ENCODE assay signal across 13 cellular contexts in the genomic region with DNA sequence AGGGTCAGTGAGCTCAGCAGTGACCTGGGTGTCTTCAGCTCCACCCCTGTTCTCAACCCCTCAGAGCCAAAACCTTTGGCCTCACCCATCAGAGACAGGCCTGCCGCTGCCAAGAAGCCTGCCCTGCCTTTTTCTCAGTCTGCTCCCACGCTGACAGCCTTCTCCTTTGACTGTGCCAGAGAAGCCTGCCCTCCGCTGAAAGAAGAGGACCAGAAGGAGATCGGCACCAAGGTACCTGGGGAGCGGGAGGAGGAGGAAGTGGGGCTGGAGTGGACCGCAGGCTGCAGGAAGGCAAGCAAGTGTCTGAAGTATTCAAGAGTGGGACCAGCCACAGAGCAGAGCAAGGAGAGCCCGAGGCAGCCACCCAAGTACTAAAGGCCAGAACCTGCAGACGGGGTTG. TPM values are rescaled to one million over a fixed set of nuclear protein-coding genes. Genes with fewer than 3 reads are reported as not detected.
DNase-seq lines count a peak whose midpoint lies in the region; ATAC-seq and TF ChIP-seq lines count a peak whose summit lies in the region.
"Had no signal": no experiment of that assay in that cellular context is flagged by ENCODE, and none has a peak within 500 bp of the region (broad histone marks: within the 10 kb centered on the region; RNA-seq: fewer than 3 reads in every experiment).

No MANE protein-coding gene starts in this region.

- H3K4me3 ChIP-seq in lower lobe of right lung, result no peak overlapping the region

- H3K36me3 Mint-ChIP-seq in activated T-cell treated with anti-CD3 and anti-CD28 coated beads, Interleukin-2, amount 50 U/mL, for 72 hours (ENCODE audit: insufficient read depth in 2 of 2), result no peaks in the 10 kb centered on the region

- H3K27ac Mint-ChIP-seq in activated T-cell treated with anti-CD3 and anti-CD28 coated beads, Interleukin-2, amount 50 U/mL, for 72 hours, result peak overlapping the region; percentile 99

- peaks cover 74% of the 10 kb centered on the region for H3K4me1 Mint-ChIP-seq in activated T-cell treated with anti-CD3 and anti-CD28 coated beads, Interleukin-2, amount 50 U/mL, for 72 hours (ENCODE audit: low read depth)

- peak; percentile 25 to 36 for ATAC-seq in activated T-cell treated with anti-CD3 and anti-CD28 coated beads, Interleukin-2, amount 50 U/mL, for 72 hours (replicated peaks in 1 of 2)
- ATAC-seq in lower lobe of right lung, result no peak

- no peaks in the 10 kb centered on the region for H3K36me3 ChIP-seq in lower lobe of right lung

- peak; percentile 45 for DNase-seq in DMS79 treated with DMSO at 0.1 percent for 48 hours (lab: John Stamatoyannopoulos, UW)
- no peak for DNase-seq in DMS79 (lab: John Stamatoyannopoulos, UW)
- DNase-seq in activated T-cell treated with anti-CD3 and anti-CD28 coated beads, Interleukin-2, amount 50 U/mL, for 72 hours, result peak; percentile 37 to 40
- DNase-seq in lower lobe of right lung, result no peak
- peak; percentile 50 for DNase-seq in stimulated activated naive CD4-positive, alpha-beta T cell treated with Interleukin-2 at 50 U/mL for 16 hours (lab: John Stamatoyannopoulos, UW)
- DNase-seq in SW 1271 (lab: John Stamatoyannopoulos, UW), result no peak
- no peak for DNase-seq in D341Med (ENCODE audit: low spot score)
- DNase-seq in DMS153 (lab: John Stamatoyannopoulos, UW), result no peak
- DNase-seq: substantia nigra had no signal

- intact Hi-C loops in lower lobe of right lung (cut with DNase I), result no loop called here

- H3K4me3 Mint-ChIP-seq in activated T-cell treated with anti-CD3 and anti-CD28 coated beads, Interleukin-2, amount 50 U/mL, for 72 hours, result peak overlapping the region; percentile 95 to 96

- H3K27me3 ChIP-seq in lower lobe of right lung (ENCODE audit: low read depth), result no peaks in the 10 kb centered on the region

- TF ChIP-seq CTCF in lower lobe of right lung (IDR thresholded peaks at IDR 0.05), result no peak

- H3K27ac ChIP-seq in lower lobe of right lung, result peak overlapping the region; percentile 46
- H3K27ac ChIP-seq: 22Rv1 had no signal

- peaks cover 41% of the 10 kb centered on the region for H3K4me1 ChIP-seq in lower lobe of right lung

- H3K27me3 Mint-ChIP-seq in activated T-cell treated with anti-CD3 and anti-CD28 coated beads, Interleukin-2, amount 50 U/mL, for 72 hours (ENCODE audit: low read depth), result no peaks in the 10 kb centered on the region

- no peaks in the 10 kb centered on the region for H3K9me3 Mint-ChIP-seq in activated T-cell treated with anti-CD3 and anti-CD28 coated beads, Interleukin-2, amount 50 U/mL, for 72 hours

- H3K9me3 ChIP-seq in lower lobe of right lung, result no peaks in the 10 kb centered on the region

RNA-seq across cellular contexts. Expression of a gene that starts 33.2 kb away (rescaled TPM):
- 1 to 10 TPM; 4.0 to 4.3 TPM for total RNA-seq in activated T-cell treated with anti-CD3 and anti-CD28 coated beads, Interleukin-2, amount 50 U/mL, for 72 hours
- 15.4 TPM for total RNA-seq in lower lobe of right lung
- total RNA-seq: bronchial epithelial cell, RPMI7951 had no signal

RNA-seq across cellular contexts. Expression of a gene that starts 60.0 kb away (rescaled TPM):
- total RNA-seq in activated T-cell treated with anti-CD3 and anti-CD28 coated beads, Interleukin-2, amount 50 U/mL, for 72 hours, result not detected
- total RNA-seq in lower lobe of right lung, result 0.95 TPM
- total RNA-seq: bronchial epithelial cell, lung microvascular endothelial cell, RPMI7951 had no signal

Comparison
In these comparisons a context has a peak if more than half of its experiments do, and no peak if none do; other contexts are left out.
1. DNase-seq: peak in DMS79 treated with DMSO at 0.1 percent for 48 hours (single experiment), activated T-cell treated with anti-CD3 and anti-CD28 coated beads, Interleukin-2, amount 50 U/mL, for 72 hours (2 of 2) and stimulated activated naive CD4-positive, alpha-beta T cell treated with Interleukin-2 at 50 U/mL for 16 hours (single experiment); none in DMS79 (single experiment), lower lobe of right lung (single experiment), SW 1271 (0 of 2), D341Med (single experiment) and DMS153 (single experiment).
2. ATAC-seq: peak in activated T-cell treated with anti-CD3 and anti-CD28 coated beads, Interleukin-2, amount 50 U/mL, for 72 hours (2 of 2); none in lower lobe of right lung (0 of 2).